8 cellular contexts compared by ENCODE assay signal in the genomic region with DNA sequence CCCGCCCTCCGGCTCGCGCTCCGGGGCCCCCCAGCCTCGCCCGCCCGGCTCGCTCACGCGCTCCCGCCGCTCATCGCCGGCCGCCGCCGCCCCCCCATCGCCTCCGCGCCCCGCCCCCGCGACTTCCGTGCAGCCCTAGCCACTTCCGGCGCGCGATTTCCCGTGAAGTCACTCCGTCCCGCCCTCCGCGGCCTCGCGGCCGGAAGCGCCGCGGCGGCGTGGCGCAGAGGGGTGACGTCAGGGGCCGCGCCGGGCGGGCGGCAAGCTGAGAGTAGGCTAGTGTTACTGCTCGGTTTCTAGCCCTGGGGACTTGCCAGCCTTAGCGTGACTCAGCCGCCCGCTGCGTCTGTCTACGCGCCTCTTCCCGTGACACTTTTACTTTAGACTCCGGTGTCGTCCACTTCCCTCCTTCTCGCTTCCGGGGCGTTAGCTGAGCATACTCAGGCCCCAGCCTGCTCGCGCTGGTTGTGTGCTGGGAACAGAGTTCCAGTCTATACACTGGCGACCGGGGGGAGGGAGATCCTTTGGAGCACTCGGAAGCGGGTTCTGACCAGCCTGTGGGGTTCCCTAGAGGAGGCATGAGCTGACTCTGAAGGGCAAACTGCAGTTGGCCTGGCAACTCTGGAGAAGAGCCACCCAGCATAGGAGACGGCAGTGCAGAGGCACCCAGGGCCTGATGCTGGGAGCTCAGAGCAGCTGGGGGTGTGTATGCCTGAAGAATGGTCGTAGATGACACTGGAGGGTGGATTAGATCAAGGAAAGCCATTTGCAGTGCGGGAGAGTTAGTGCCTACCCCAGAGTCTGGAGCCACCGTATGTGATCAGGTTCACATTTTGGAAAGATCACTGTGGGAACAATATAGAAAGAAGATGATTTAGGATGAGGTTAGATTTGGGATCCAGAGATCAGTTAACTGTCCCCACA.
DNase-seq lines count a peak whose midpoint lies in the region; ATAC-seq and FAIRE-seq lines count a peak whose summit lies in the region.

Gene PURB, minus strand, starts transcription at position 137 of the 924 bp plus-strand sequence. CDS start 182 bp downstream, outside the sequence.

- H3K4me3 Mint-ChIP-seq in effector memory CD8-positive, alpha-beta T cell = peak within 1 kb of the TSS; percentile 94 to 99
- H3K4me3 Mint-ChIP-seq in memory B cell = peak within 1 kb of the TSS; percentile 92

- H3K9me3 Mint-ChIP-seq in effector memory CD8-positive, alpha-beta T cell = no peaks in the 10 kb centered on the region
- no peaks in the 10 kb centered on the region for H3K9me3 Mint-ChIP-seq in memory B cell

- ATAC-seq in GM21381 (IDR thresholded peaks at IDR 0.05; ENCODE audit: unreplicated experiment) = peak; percentile 85
- ATAC-seq in effector memory CD8-positive, alpha-beta T cell (replicated peaks) = peak; percentile 86
- peak; percentile 83 for ATAC-seq in memory B cell (ENCODE audit: low read depth)

- DNase-seq in COR-L47 (lab: John Stamatoyannopoulos, UW) (peak; percentile 94), HTR-8/SVneo (ENCODE audit: insufficient read length, low spot score) (peak; percentile 95), NOMO-1 treated with DMSO at 0.1 percent for 48 hours (lab: John Stamatoyannopoulos, UW; ENCODE audit: unreplicated experiment) (peak; percentile 94), memory B cell (ENCODE audit: low spot score in 2 of 2) (peak; percentile 96 to 97)
- peak; percentile 91 to 93 for DNase-seq in activated CD8-positive, alpha-beta memory T cell treated with anti-CD3 and anti-CD28 coated beads for 4 hours (ENCODE audit: low read depth in 2 of 2)
- DNase-seq in effector memory CD8-positive, alpha-beta T cell = peak; percentile 94 to 98 (median 95)
- peak; percentile 95 for DNase-seq in stimulated activated CD8-positive, alpha-beta memory T cell treated with anti-CD3 and anti-CD28 coated beads, Interleukin-12 subunit alpha, Interleukin-12 subunit beta, amount 100 ng/mL, for 1 hour (ENCODE audit: low read depth)

- no peaks in the 10 kb centered on the region for H3K27me3 Mint-ChIP-seq in effector memory CD8-positive, alpha-beta T cell
- no peaks in the 10 kb centered on the region for H3K27me3 Mint-ChIP-seq in memory B cell

- H3K27ac Mint-ChIP-seq in effector memory CD8-positive, alpha-beta T cell = peak within 1 kb of the TSS; percentile 99 to 100
- H3K27ac Mint-ChIP-seq in memory B cell = peak within 1 kb of the TSS; percentile 99

- peaks cover 37% of the 10 kb centered on the region for H3K36me3 Mint-ChIP-seq in effector memory CD8-positive, alpha-beta T cell (ENCODE audit: insufficient read depth)
- H3K36me3 Mint-ChIP-seq in memory B cell = peaks cover 3% of the 10 kb centered on the region

- peaks cover 19 to 41% of the 10 kb centered on the region in 2 donors for H3K4me1 Mint-ChIP-seq in effector memory CD8-positive, alpha-beta T cell (ENCODE audit: low read depth in 2 of 2)
- peaks cover 19% of the 10 kb centered on the region for H3K4me1 Mint-ChIP-seq in memory B cell

- FAIRE-seq in HTR-8/SVneo (lab: Jason Lieb, UNC) = peak; percentile 93

Comparison
In these comparisons a context has a peak if more than half of its experiments do, and no peak if none do; other contexts are left out.
1. Peak in every context shown above with its lines: DNase-seq and ATAC-seq.